ENCODE assay signal across 17 cellular contexts in genomic region chr12:116361404-116362223, GRCh38.
DNase-seq lines count a peak whose midpoint lies in the region; ATAC-seq, FAIRE-seq and TF ChIP-seq lines count a peak whose summit lies in the region.
"Had no signal": no experiment of that assay in that cellular context is flagged by ENCODE, and none has a peak within 500 bp of the region (broad histone marks: within the 10 kb centered on the region; RNA-seq: fewer than 3 reads in every experiment).

No MANE protein-coding gene starts in this region.

- H3K27ac Mint-ChIP-seq in activated naive CD4-positive, alpha-beta T cell treated with anti-CD3 and anti-CD28 coated beads, Interleukin-2, amount 50 U/mL, for 24 hours = peak overlapping the region; percentile 8
- H3K27ac Mint-ChIP-seq in activated naive CD4-positive, alpha-beta T cell treated with anti-CD3 and anti-CD28 coated beads, Interleukin-2, amount 10 ng/mL, durations not matched to agents 7 days and 5 days = no peak overlapping the region
- H3K27ac Mint-ChIP-seq in natural killer cell treated with Interleukin-12 subunit alpha and Interleukin-12 subunit beta and Interleukin-15 and Interleukin-18, amount 100 ng/mL, for 72 hours = no peak overlapping the region
- H3K27ac Mint-ChIP-seq: activated CD4-positive, alpha-beta memory T cell treated with anti-CD3 and anti-CD28 coated beads for 36 hours had no signal

- H3K27me3 ChIP-seq in K562 (ENCODE audit: control insufficient read depth in 2 of 2, insufficient read depth in 2 of 2, low read length in 2 of 2) (no peaks in the 10 kb centered on the region), transverse colon (no peaks in the 10 kb centered on the region), foreskin keratinocyte (no peaks in the 10 kb centered on the region)
- H3K27me3 ChIP-seq: BE2C, stomach had no signal

- H3K9ac ChIP-seq in K562 (ENCODE audit: insufficient read depth in 1 of 2, low read depth in 2 of 2, low read length in 2 of 2) = peak overlapping the region; percentile 31 to 46; a peak in 3 of 4 replicates
- H3K9ac ChIP-seq: parathyroid adenoma had no signal

- no peak for TF ChIP-seq POLR2A in K562 (conservative IDR thresholded peaks at IDR 0.05)
- no peak for TF ChIP-seq POLR2A in transverse colon (IDR thresholded peaks at IDR 0.05)

- POLR2A ChIA-PET in K562 (lab: Yijun Ruan, JAX) = interaction anchor here (0.7 kb wide), 1 partner anchor 29 kb away, joined by 3 read pairs; no protein-coding TSS in a partner anchor

- H3K4me1 Mint-ChIP-seq in activated naive CD4-positive, alpha-beta T cell treated with anti-CD3 and anti-CD28 coated beads, Interleukin-2, amount 50 U/mL, for 24 hours = peaks cover 26% of the 10 kb centered on the region
- H3K4me1 Mint-ChIP-seq in activated naive CD4-positive, alpha-beta T cell treated with anti-CD3 and anti-CD28 coated beads, Interleukin-2, amount 10 ng/mL, durations not matched to agents 7 days and 5 days = peaks cover 49% of the 10 kb centered on the region
- peaks cover 25 to 27% of the 10 kb centered on the region in 2 donors for H3K4me1 Mint-ChIP-seq in natural killer cell treated with Interleukin-12 subunit alpha and Interleukin-12 subunit beta and Interleukin-15 and Interleukin-18, amount 100 ng/mL, for 72 hours (ENCODE audit: low read depth in 2 of 2)

- H3K4me3 Mint-ChIP-seq in activated naive CD4-positive, alpha-beta T cell treated with anti-CD3 and anti-CD28 coated beads, Interleukin-2, amount 50 U/mL, for 24 hours = no peak overlapping the region
- no peak overlapping the region for H3K4me3 Mint-ChIP-seq in activated naive CD4-positive, alpha-beta T cell treated with anti-CD3 and anti-CD28 coated beads, Interleukin-2, amount 10 ng/mL, durations not matched to agents 7 days and 5 days
- H3K4me3 Mint-ChIP-seq in natural killer cell treated with Interleukin-12 subunit alpha and Interleukin-12 subunit beta and Interleukin-15 and Interleukin-18, amount 100 ng/mL, for 72 hours = no peak overlapping the region

- no peaks in the 10 kb centered on the region for H3K36me3 ChIP-seq in K562 (ENCODE audit: control insufficient read depth, insufficient read depth, low read length)
- no peaks in the 10 kb centered on the region for H3K36me3 ChIP-seq in transverse colon
- H3K36me3 ChIP-seq: BE2C, stomach had no signal

- no peak for ATAC-seq in K562
- ATAC-seq in HG03139 (IDR thresholded peaks at IDR 0.05; ENCODE audit: unreplicated experiment) = no peak
- ATAC-seq in foreskin keratinocyte = no peak
- ATAC-seq in natural killer cell treated with Interleukin-12 subunit alpha and Interleukin-12 subunit beta and Interleukin-15 and Interleukin-18, amount 100 ng/mL, for 72 hours = no peak

- CTCF ChIA-PET in activated naive CD4-positive, alpha-beta T cell treated with anti-CD3 and anti-CD28 coated beads, Interleukin-2, amount 10 ng/mL, durations not matched to agents 7 days and 5 days (lab: Charles Lee) = no interaction called here
- CTCF ChIA-PET in K562 (lab: Yijun Ruan, JAX; ENCODE audit: low intra/inter-chr PET ratio) = no interaction called here

- no peak overlapping the region for H3K4me3 ChIP-seq in K562
- H3K4me3 ChIP-seq in transverse colon = no peak overlapping the region
- H3K4me3 ChIP-seq: lung, stomach had no signal

- in situ Hi-C loops in K562 (cut with MboI) = no loop called here
- in situ Hi-C loops in transverse colon (cut with MboI; ENCODE audit: low pct_ligation_motif_present in 1 of 4, low pct_unique_long_range_greater_than_20kb in 1 of 4, low sequenced_read_pairs in 3 of 4) = no loop called here

- H3K79me2 ChIP-seq in K562 (ENCODE audit: control insufficient read depth, insufficient read depth, low read length) = peaks cover 9% of the 10 kb centered on the region; the same call in 1 of the 3 replicates
- H3K79me2 ChIP-seq: parathyroid adenoma had no signal

- H3K27ac ChIP-seq in K562 (ENCODE audit: extremely low read depth, low read depth, low read length) (peak overlapping the region; percentile 70), transverse colon (peak overlapping the region in 2 of 4 donors; percentile 14 to 31), foreskin keratinocyte (no peak overlapping the region)
- H3K27ac ChIP-seq: parathyroid adenoma had no signal

- BruUV-seq in K562 (replicated peaks; lab: Mats Ljungman, UMichigan) = no TSS peak

- no peaks in the 10 kb centered on the region for H4K20me1 ChIP-seq in K562 (replicated peaks; ENCODE audit: control insufficient read depth, insufficient read depth, low read length)

- no peak for TF ChIP-seq RAD21 in K562 (CRISPR knock-in tag; conservative IDR thresholded peaks at IDR 0.05 in 1 of 2, IDR thresholded peaks at IDR 0.05 in 1 of 2)

- no peaks in the 10 kb centered on the region for H3K9me3 Mint-ChIP-seq in activated naive CD4-positive, alpha-beta T cell treated with anti-CD3 and anti-CD28 coated beads, Interleukin-2, amount 50 U/mL, for 24 hours
- no peaks in the 10 kb centered on the region for H3K9me3 Mint-ChIP-seq in activated naive CD4-positive, alpha-beta T cell treated with anti-CD3 and anti-CD28 coated beads, Interleukin-2, amount 10 ng/mL, durations not matched to agents 7 days and 5 days
- no peaks in the 10 kb centered on the region for H3K9me3 Mint-ChIP-seq in natural killer cell treated with Interleukin-12 subunit alpha and Interleukin-12 subunit beta and Interleukin-15 and Interleukin-18, amount 100 ng/mL, for 72 hours
- H3K9me3 Mint-ChIP-seq: activated CD4-positive, alpha-beta memory T cell treated with anti-CD3 and anti-CD28 coated beads for 36 hours; T-helper 2 cell treated with Interferon-gamma antibody and Interleukin-4, amounts not matched to agents 5 μg/mL and 100 μg/mL, for 36 hours had no signal

- no peaks in the 10 kb centered on the region for H3K9me1 ChIP-seq in K562 (ENCODE audit: control insufficient read depth, insufficient read depth, low read length)

- peak overlapping the region; percentile 62 for H3K4me2 ChIP-seq in K562 (ENCODE audit: insufficient read depth, low read length)

- DNase-seq in activated naive CD4-positive, alpha-beta T cell treated with anti-CD3 and anti-CD28 coated beads, Interleukin-2, amount 10 ng/mL, durations not matched to agents 7 days and 5 days = no peak
- DNase-seq in NCI-H187 treated with DMSO at 0.1 percent for 48 hours (lab: John Stamatoyannopoulos, UW) = peak; percentile 52
- no peak for DNase-seq in K562 (ENCODE audit: extremely low read depth in 1 of 4, low spot score in 3 of 4)
- DNase-seq in transverse colon = peak; percentile 58
- DNase-seq in foreskin keratinocyte = no peak
- DNase-seq in natural killer cell treated with Interleukin-12 subunit alpha and Interleukin-12 subunit beta and Interleukin-15 and Interleukin-18, amount 100 ng/mL, for 72 hours (ENCODE audit: low spot score) = no peak
- DNase-seq: activated naive CD4-positive, alpha-beta T cell treated with anti-CD3 and anti-CD28 coated beads, Interleukin-2, amount 50 U/mL, for 16 hours; BE2C; hippocampal formation; stimulated activated CD4-positive, alpha-beta T cell treated with anti-CD3 and anti-CD28 coated beads, Interleukin-4, amount 100 ng/mL, for 24 hours; stomach had no signal

- TF ChIP-seq CTCF in K562 (IDR thresholded peaks at IDR 0.05 in 2 of 3, conservative IDR thresholded peaks at IDR 0.05 in 1 of 3; ENCODE audit: insufficient read depth in 2 of 3, low read depth in 1 of 3, low read length in 3 of 3) = no peak
- TF ChIP-seq CTCF in transverse colon (IDR thresholded peaks at IDR 0.05) = no peak
- no peak for TF ChIP-seq CTCF in foreskin keratinocyte (conservative IDR thresholded peaks at IDR 0.05)

- intact Hi-C loops in K562 (cut with micrococcal nuclease) (no loop called here), transverse colon (cut with DNase I; ENCODE audit: low total_unique reads) (no loop called here)

- TF ChIP-seq EP300 in K562 (IDR thresholded peaks at IDR 0.05; ENCODE audit: low read length) (no peak), transverse colon (IDR thresholded peaks at IDR 0.05; ENCODE audit: low read depth) (no peak)

- H2AFZ ChIP-seq in K562 (ENCODE audit: low read depth, low read length) = 0 out of 2 replicates have a peak overlapping the region, but pooled peaks have one; percentile 11
- H2AFZ ChIP-seq: parathyroid adenoma had no signal

- H3K9me3 ChIP-seq in K562 (replicated peaks; ENCODE audit: control insufficient read depth, insufficient read depth, low read depth, low read length) = no peaks in the 10 kb centered on the region; the same call in 1 of the 2 replicates
- no peaks in the 10 kb centered on the region for H3K9me3 ChIP-seq in transverse colon
- H3K9me3 ChIP-seq: BE2C, stomach had no signal

- no peaks in the 10 kb centered on the region for H3K36me3 Mint-ChIP-seq in activated naive CD4-positive, alpha-beta T cell treated with anti-CD3 and anti-CD28 coated beads, Interleukin-2, amount 50 U/mL, for 24 hours
- no peaks in the 10 kb centered on the region for H3K36me3 Mint-ChIP-seq in activated naive CD4-positive, alpha-beta T cell treated with anti-CD3 and anti-CD28 coated beads, Interleukin-2, amount 10 ng/mL, durations not matched to agents 7 days and 5 days
- H3K36me3 Mint-ChIP-seq in natural killer cell treated with Interleukin-12 subunit alpha and Interleukin-12 subunit beta and Interleukin-15 and Interleukin-18, amount 100 ng/mL, for 72 hours = no peaks in the 10 kb centered on the region
- H3K36me3 Mint-ChIP-seq: activated CD4-positive, alpha-beta memory T cell treated with anti-CD3 and anti-CD28 coated beads for 36 hours had no signal

- 66% methylated on average over 18 of the region's 19 CpGs for WGBS in K562 (ENCODE audit: insufficient coverage, low coverage, missing lambda C conversion rate)
- WGBS in transverse colon (ENCODE audit: low coverage in 1 of 2), 2 donors = 76 to 95% methylated on average over 5 to 19 of the region's 19 CpGs

- peaks cover 30 to 41% of the 10 kb centered on the region in 2 experiments for H3K4me1 ChIP-seq in K562 (replicated peaks in 1 of 2; ENCODE audit: control insufficient read depth in 2 of 2, insufficient read depth in 2 of 2, low read length in 2 of 2)
- peaks cover 0 to 25% (median 20%) of the 10 kb centered on the region in 4 donors for H3K4me1 ChIP-seq in transverse colon
- peaks cover 5% of the 10 kb centered on the region for H3K4me1 ChIP-seq in foreskin keratinocyte
- H3K4me1 ChIP-seq: parathyroid adenoma had no signal

- H3K27me3 Mint-ChIP-seq in activated naive CD4-positive, alpha-beta T cell treated with anti-CD3 and anti-CD28 coated beads, Interleukin-2, amount 50 U/mL, for 24 hours = no peaks in the 10 kb centered on the region
- peaks cover 7% of the 10 kb centered on the region for H3K27me3 Mint-ChIP-seq in activated naive CD4-positive, alpha-beta T cell treated with anti-CD3 and anti-CD28 coated beads, Interleukin-2, amount 10 ng/mL, durations not matched to agents 7 days and 5 days
- H3K27me3 Mint-ChIP-seq in natural killer cell treated with Interleukin-12 subunit alpha and Interleukin-12 subunit beta and Interleukin-15 and Interleukin-18, amount 100 ng/mL, for 72 hours = peaks cover 0 to 1% of the 10 kb centered on the region in 2 donors
- H3K27me3 Mint-ChIP-seq: activated CD4-positive, alpha-beta memory T cell treated with anti-CD3 and anti-CD28 coated beads for 36 hours had no signal

- FAIRE-seq in K562 (lab: Jason Lieb, UNC) = no peak

TF ChIP-seq in K562, 482 proteins besides CTCF, POLR2A, EP300 and RAD21 (continues in another document):
- TF ChIP-seq CBFB (CRISPR knock-in tag; IDR thresholded peaks at IDR 0.05) (0 out of 2 replicates have a peak, but pooled peaks have one; percentile 61), NCOA1 (IDR thresholded peaks at IDR 0.05; ENCODE audit: low read depth) (no peak), KDM1A (IDR thresholded peaks at IDR 0.05) (peak in 1 of 2 experiments; percentile 39; a peak in 1 of 4 replicates)

Comparison
In these comparisons a context has a peak if more than half of its experiments do, and no peak if none do; other contexts are left out.
1. DNase-seq: peak in NCI-H187 treated with DMSO at 0.1 percent for 48 hours (single experiment) and transverse colon (single experiment); none in activated naive CD4-positive, alpha-beta T cell treated with anti-CD3 and anti-CD28 coated beads, Interleukin-2, amount 10 ng/mL, durations not matched to agents 7 days and 5 days (single experiment), K562 (0 of 4), foreskin keratinocyte (0 of 2) and natural killer cell treated with Interleukin-12 subunit alpha and Interleukin-12 subunit beta and Interleukin-15 and Interleukin-18, amount 100 ng/mL, for 72 hours (single experiment).